18 cellular contexts compared by ENCODE assay signal in genomic region chr5:124790261-124790894, GRCh38. TPM values are rescaled to one million over a fixed set of nuclear protein-coding genes. Genes with fewer than 3 reads are reported as not detected.
A peak's percentile ranks its signal among the peaks of the same experiment; 100 is the strongest.
DNase-seq lines count a peak whose midpoint lies in the region; ATAC-seq and TF ChIP-seq lines count a peak whose summit lies in the region.
"Had no signal": no experiment of that assay in that cellular context is flagged by ENCODE, and none has a peak within 500 bp of the region (broad histone marks: within the 10 kb centered on the region; RNA-seq: fewer than 3 reads in every experiment).

No MANE protein-coding gene starts in this region.

- CTCF ChIA-PET in activated naive CD4-positive, alpha-beta T cell treated with anti-CD3 and anti-CD28 coated beads, Interleukin-2, amount 10 ng/mL, durations not matched to agents 7 days and 5 days (lab: Charles Lee): no interaction called here

- no peaks in the 10 kb centered on the region for H3K4me1 ChIP-seq in adipocyte (ENCODE audit: control insufficient read depth, insufficient read depth, low read length)

- no peak overlapping the region for H3K27ac Mint-ChIP-seq in activated naive CD4-positive, alpha-beta T cell treated with anti-CD3 and anti-CD28 coated beads, Interleukin-2, amount 10 ng/mL, durations not matched to agents 7 days and 5 days
- H3K27ac Mint-ChIP-seq: activated CD8-positive, alpha-beta T cell treated with anti-CD3 and anti-CD28 coated beads, Interleukin-2, amount 10 ng/mL, durations not matched to agents 7 days and 5 days had no signal

- no peak for TF ChIP-seq CTCF in foreskin fibroblast (IDR thresholded peaks at IDR 0.05; ENCODE audit: low read depth, low read length)

- no peak overlapping the region for H3K4me3 Mint-ChIP-seq in activated naive CD4-positive, alpha-beta T cell treated with anti-CD3 and anti-CD28 coated beads, Interleukin-2, amount 10 ng/mL, durations not matched to agents 7 days and 5 days
- H3K4me3 Mint-ChIP-seq: activated CD8-positive, alpha-beta T cell treated with anti-CD3 and anti-CD28 coated beads, Interleukin-2, amount 10 ng/mL, durations not matched to agents 7 days and 5 days; central memory CD8-positive, alpha-beta T cell had no signal

- no peaks in the 10 kb centered on the region for H3K36me3 ChIP-seq in adipocyte (ENCODE audit: control insufficient read depth, insufficient read depth, low read length, severe bottlenecking)
- H3K36me3 ChIP-seq: uterus had no signal

- no peak overlapping the region for H3K9ac ChIP-seq in adipocyte (ENCODE audit: low read length)

- H3K36me3 Mint-ChIP-seq in activated naive CD4-positive, alpha-beta T cell treated with anti-CD3 and anti-CD28 coated beads, Interleukin-2, amount 10 ng/mL, durations not matched to agents 7 days and 5 days: no peaks in the 10 kb centered on the region

- DNase-seq in HT1080 (ENCODE audit: low read depth): peak; percentile 45
- peak; percentile 39 for DNase-seq in adipocyte (ENCODE audit: low read depth)
- DNase-seq in foreskin fibroblast: peak; percentile 59 to 78
- peak; percentile 18 for DNase-seq in retina
- no peak for DNase-seq in activated naive CD4-positive, alpha-beta T cell treated with anti-CD3 and anti-CD28 coated beads, Interleukin-2, amount 10 ng/mL, durations not matched to agents 7 days and 5 days
- DNase-seq: activated CD8-positive, alpha-beta T cell treated with anti-CD3 and anti-CD28 coated beads, Interleukin-2, amount 10 ng/mL, durations not matched to agents 7 days and 5 days; activated gamma-delta T cell treated with Interleukin-2 at 50 U/mL for 16 hours; AML-193; erythroblast; NCI-H2029; stimulated activated CD4-positive, alpha-beta T cell treated with anti-CD3 and anti-CD28 coated beads, Interleukin-2, amount 100 ng/mL, for 24 hours; uterus had no signal

- no peaks in the 10 kb centered on the region for H3K27me3 ChIP-seq in adipocyte (replicated peaks; ENCODE audit: control insufficient read depth, insufficient read depth, low read length)
- H3K27me3 ChIP-seq: uterus had no signal

- H3K9me3 ChIP-seq in adipocyte (ENCODE audit: control insufficient read depth, low read length): no peaks in the 10 kb centered on the region
- H3K9me3 ChIP-seq: uterus had no signal

- H3K4me3 ChIP-seq in adipocyte (ENCODE audit: low read length): no peak overlapping the region
- H3K4me3 ChIP-seq in foreskin fibroblast (ENCODE audit: low read depth in 1 of 2, low read length in 2 of 2): no peak overlapping the region
- H3K4me3 ChIP-seq: GM12878, uterus had no signal

- no peaks in the 10 kb centered on the region for H3K4me1 Mint-ChIP-seq in activated naive CD4-positive, alpha-beta T cell treated with anti-CD3 and anti-CD28 coated beads, Interleukin-2, amount 10 ng/mL, durations not matched to agents 7 days and 5 days
- H3K4me1 Mint-ChIP-seq: central memory CD8-positive, alpha-beta T cell had no signal

- no peak for ATAC-seq in GM18909 (IDR thresholded peaks at IDR 0.05; ENCODE audit: poor library complexity, unreplicated experiment)
- ATAC-seq in GM21528 (IDR thresholded peaks at IDR 0.05; ENCODE audit: low FRiP score, unreplicated experiment): no peak
- ATAC-seq in HG02938 (IDR thresholded peaks at IDR 0.05; ENCODE audit: unreplicated experiment): no peak
- ATAC-seq: activated CD8-positive, alpha-beta T cell treated with anti-CD3 and anti-CD28 coated beads, Interleukin-2, amount 10 ng/mL, durations not matched to agents 7 days and 5 days; GM12878 had no signal

- no peaks in the 10 kb centered on the region for H3K27me3 Mint-ChIP-seq in activated naive CD4-positive, alpha-beta T cell treated with anti-CD3 and anti-CD28 coated beads, Interleukin-2, amount 10 ng/mL, durations not matched to agents 7 days and 5 days
- H3K27me3 Mint-ChIP-seq: central memory CD8-positive, alpha-beta T cell; progenitor cell of endocrine pancreas had no signal

- no peaks in the 10 kb centered on the region for H3K9me3 Mint-ChIP-seq in activated naive CD4-positive, alpha-beta T cell treated with anti-CD3 and anti-CD28 coated beads, Interleukin-2, amount 10 ng/mL, durations not matched to agents 7 days and 5 days

RNA-seq across cellular contexts. Expression of gene ZNF608, which starts 43.9 kb away (rescaled TPM):
- total RNA-seq in HT1080 (2014; rRNA removed; shearing (Covaris generic)): 0.70 and 0.96 TPM in 2 replicates
- polyA plus RNA-seq in HT1080 (2015; cell fraction: cytosol; rRNA removed): 0.56 and 1.2 TPM in 2 replicates
- 2.0 and 2.1 TPM in 2 replicates for polyA plus RNA-seq in HT1080 (2015; cell fraction: nucleus; rRNA removed)
- total RNA-seq: activated CD8-positive, alpha-beta T cell treated with anti-CD3 and anti-CD28 coated beads, Interleukin-2, amount 10 ng/mL, durations not matched to agents 7 days and 5 days had no signal
